In the genomic region with DNA sequence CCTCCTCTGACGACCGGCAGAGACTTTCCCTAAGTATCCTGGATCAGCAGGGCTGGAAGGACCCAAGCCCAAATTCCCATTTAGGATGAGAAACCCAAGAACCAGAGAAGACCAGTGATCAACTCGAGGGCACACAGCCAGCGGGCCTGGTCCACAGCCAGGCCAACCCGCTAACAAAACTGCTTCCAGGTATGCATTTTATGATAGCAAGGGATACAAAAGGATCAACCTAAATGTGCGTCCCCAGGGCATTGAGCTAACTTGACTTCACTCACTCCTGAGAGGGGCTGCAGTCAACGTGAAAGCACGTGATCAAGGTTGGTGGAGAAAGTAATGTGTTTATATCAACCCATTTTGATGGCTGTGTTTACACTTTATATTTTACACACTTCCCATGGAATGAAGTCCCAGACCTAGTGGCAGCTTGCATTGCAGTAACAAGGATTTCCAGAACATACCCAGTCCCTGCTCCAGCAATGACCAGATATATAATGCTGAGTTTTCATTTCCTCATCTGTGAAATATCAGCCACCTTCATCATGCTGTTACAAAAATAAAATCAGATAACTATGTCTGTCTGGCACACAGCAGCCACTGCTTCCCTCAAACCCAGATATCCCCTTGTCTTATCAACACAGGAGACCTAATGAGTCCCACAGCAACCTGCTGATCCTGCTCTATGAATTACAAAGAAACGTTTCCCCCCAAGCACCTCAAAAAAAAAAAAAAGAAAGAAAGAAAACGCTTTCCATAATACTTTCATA, we compare ENCODE assay signal across 1 cellular context.
A peak's percentile ranks its signal among the peaks of the same experiment; 100 is the strongest.
TF ChIP-seq lines count a peak whose summit lies in the region.

No MANE protein-coding gene starts in this region.

TF ChIP-seq in K562, 482 proteins besides CTCF, POLR2A, EP300 and RAD21 (continued from another document and continues in another):
- TF ChIP-seq, protein P1, sequence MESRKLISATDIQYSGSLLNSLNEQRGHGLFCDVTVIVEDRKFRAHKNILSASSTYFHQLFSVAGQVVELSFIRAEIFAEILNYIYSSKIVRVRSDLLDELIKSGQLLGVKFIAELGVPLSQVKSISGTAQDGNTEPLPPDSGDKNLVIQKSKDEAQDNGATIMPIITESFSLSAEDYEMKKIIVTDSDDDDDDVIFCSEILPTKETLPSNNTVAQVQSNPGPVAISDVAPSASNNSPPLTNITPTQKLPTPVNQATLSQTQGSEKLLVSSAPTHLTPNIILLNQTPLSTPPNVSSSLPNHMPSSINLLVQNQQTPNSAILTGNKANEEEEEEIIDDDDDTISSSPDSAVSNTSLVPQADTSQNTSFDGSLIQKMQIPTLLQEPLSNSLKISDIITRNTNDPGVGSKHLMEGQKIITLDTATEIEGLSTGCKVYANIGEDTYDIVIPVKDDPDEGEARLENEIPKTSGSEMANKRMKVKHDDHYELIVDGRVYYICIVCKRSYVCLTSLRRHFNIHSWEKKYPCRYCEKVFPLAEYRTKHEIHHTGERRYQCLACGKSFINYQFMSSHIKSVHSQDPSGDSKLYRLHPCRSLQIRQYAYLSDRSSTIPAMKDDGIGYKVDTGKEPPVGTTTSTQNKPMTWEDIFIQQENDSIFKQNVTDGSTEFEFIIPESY (CRISPR knock-in tag; IDR thresholded peaks at IDR 0.05): peak; percentile 96
- TF ChIP-seq, protein P2, sequence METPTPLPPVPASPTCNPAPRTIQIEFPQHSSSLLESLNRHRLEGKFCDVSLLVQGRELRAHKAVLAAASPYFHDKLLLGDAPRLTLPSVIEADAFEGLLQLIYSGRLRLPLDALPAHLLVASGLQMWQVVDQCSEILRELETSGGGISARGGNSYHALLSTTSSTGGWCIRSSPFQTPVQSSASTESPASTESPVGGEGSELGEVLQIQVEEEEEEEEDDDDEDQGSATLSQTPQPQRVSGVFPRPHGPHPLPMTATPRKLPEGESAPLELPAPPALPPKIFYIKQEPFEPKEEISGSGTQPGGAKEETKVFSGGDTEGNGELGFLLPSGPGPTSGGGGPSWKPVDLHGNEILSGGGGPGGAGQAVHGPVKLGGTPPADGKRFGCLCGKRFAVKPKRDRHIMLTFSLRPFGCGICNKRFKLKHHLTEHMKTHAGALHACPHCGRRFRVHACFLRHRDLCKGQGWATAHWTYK (CRISPR knock-in tag; IDR thresholded peaks at IDR 0.05): 0 out of 2 replicates have a peak, but pooled peaks have one; percentile 50
- TF ChIP-seq RBM25 (IDR thresholded peaks at IDR 0.05; ENCODE audit: low read depth, low read length, severe bottlenecking) (peak; percentile 7), FOXP1 (CRISPR knock-in tag; IDR thresholded peaks at IDR 0.05) (peak; percentile 34; the same call in 1 of the 2 replicates), BRD9 (IDR thresholded peaks at IDR 0.05; ENCODE audit: low read depth, partially characterized antibody) (no peak), ELF1 (tag; IDR thresholded peaks at IDR 0.05) (peak; percentile 30; the same call in 1 of the 2 replicates), MTA2 (IDR thresholded peaks at IDR 0.05; ENCODE audit: low read depth) (no peak), SMARCE1 (IDR thresholded peaks at IDR 0.05) (peak; percentile 68; the same call in 1 of the 2 replicates), FOXM1 (IDR thresholded peaks at IDR 0.05; ENCODE audit: low read depth) (0 out of 2 replicates have a peak, but pooled peaks have one; percentile 27), FOXM1 (CRISPR knock-in tag; IDR thresholded peaks at IDR 0.05; ENCODE audit: low read depth) (no peak), JUND (IDR thresholded peaks at IDR 0.05; ENCODE audit: borderline replicate concordance, low read depth, low read length) (peak; percentile 16; the same call in 1 of the 2 replicates), JUND (tag; IDR thresholded peaks at IDR 0.05; ENCODE audit: borderline replicate concordance, low read depth, low read length) (no peak; the same call in 2 of the 3 replicates), ZNF766 (CRISPR knock-in tag; conservative IDR thresholded peaks at IDR 0.05) (peak; percentile 59), ADNP (tag; IDR thresholded peaks at IDR 0.05) (peak; percentile 39; the same call in 1 of the 2 replicates), CBFA2T2 (conservative IDR thresholded peaks at IDR 0.05) (peak; percentile 48), CXXC5 (CRISPR knock-in tag; IDR thresholded peaks at IDR 0.05) (peak; percentile 15), DPF2 (IDR thresholded peaks at IDR 0.05) (peak; percentile 58), GTF2F1 (IDR thresholded peaks at IDR 0.05; ENCODE audit: low read depth, low read length) (no peak), RCOR1 (IDR thresholded peaks at IDR 0.05; ENCODE audit: borderline replicate concordance in 1 of 2, low read depth in 2 of 2, low read length in 2 of 2) (peak in 1 of 2 experiments; percentile 14; a peak in 1 of 4 replicates), FOXK2 (conservative IDR thresholded peaks at IDR 0.05 in 1 of 2, IDR thresholded peaks at IDR 0.05 in 1 of 2; ENCODE audit: low read depth in 2 of 2) (no peak), POLR3A (IDR thresholded peaks at IDR 0.05; ENCODE audit: borderline replicate concordance, extremely low read depth, insufficient read depth, insufficient read length) (no peak), SMARCB1 (IDR thresholded peaks at IDR 0.05; ENCODE audit: insufficient read length, low read depth) (peak; percentile 49), ZNF584 (CRISPR knock-in tag; IDR thresholded peaks at IDR 0.05; ENCODE audit: low read depth) (peak; percentile 40; the same call in 1 of the 2 replicates), ZNF165 (CRISPR knock-in tag; IDR thresholded peaks at IDR 0.05; ENCODE audit: borderline replicate concordance) (no peak), C11orf30 (IDR thresholded peaks at IDR 0.05; ENCODE audit: low read depth) (peak; percentile 91), TAL1 (IDR thresholded peaks at IDR 0.05) (peak; percentile 69; the same call in 1 of the 2 replicates), ARNT (IDR thresholded peaks at IDR 0.05) (0 out of 4 replicates have a peak, but pooled peaks of 1 of the 2 experiments have one; percentile 27), TEAD4 (IDR thresholded peaks at IDR 0.05; ENCODE audit: low read length) (peak; percentile 74), TEAD4 (CRISPR knock-in tag; IDR thresholded peaks at IDR 0.05; ENCODE audit: borderline replicate concordance) (no peak), MAFF (IDR thresholded peaks at IDR 0.05; ENCODE audit: low read length) (peak; percentile 55; the same call in 1 of the 2 replicates), L3MBTL2 (IDR thresholded peaks at IDR 0.05) (peak; percentile 51), BRCA1 (IDR thresholded peaks at IDR 0.05) (no peak), BRCA1 (CRISPR knock-in tag; IDR thresholded peaks at IDR 0.05) (no peak), TCF3 (CRISPR knock-in tag; IDR thresholded peaks at IDR 0.05) (peak; percentile 47), NFXL1 (CRISPR knock-in tag; IDR thresholded peaks at IDR 0.05) (no peak), SP2 (IDR thresholded peaks at IDR 0.05; ENCODE audit: extremely low read depth, low read depth, low read length, poor library complexity, severe bottlenecking) (no peak), NR2C1 (IDR thresholded peaks at IDR 0.05) (no peak), NR2C1 (tag; IDR thresholded peaks at IDR 0.05) (0 out of 2 replicates have a peak, but pooled peaks have one; percentile 10), SMARCA4 (IDR thresholded peaks at IDR 0.05) (peak; percentile 54; the same call in 1 of the 2 replicates)
- TF ChIP-seq, protein P3, sequence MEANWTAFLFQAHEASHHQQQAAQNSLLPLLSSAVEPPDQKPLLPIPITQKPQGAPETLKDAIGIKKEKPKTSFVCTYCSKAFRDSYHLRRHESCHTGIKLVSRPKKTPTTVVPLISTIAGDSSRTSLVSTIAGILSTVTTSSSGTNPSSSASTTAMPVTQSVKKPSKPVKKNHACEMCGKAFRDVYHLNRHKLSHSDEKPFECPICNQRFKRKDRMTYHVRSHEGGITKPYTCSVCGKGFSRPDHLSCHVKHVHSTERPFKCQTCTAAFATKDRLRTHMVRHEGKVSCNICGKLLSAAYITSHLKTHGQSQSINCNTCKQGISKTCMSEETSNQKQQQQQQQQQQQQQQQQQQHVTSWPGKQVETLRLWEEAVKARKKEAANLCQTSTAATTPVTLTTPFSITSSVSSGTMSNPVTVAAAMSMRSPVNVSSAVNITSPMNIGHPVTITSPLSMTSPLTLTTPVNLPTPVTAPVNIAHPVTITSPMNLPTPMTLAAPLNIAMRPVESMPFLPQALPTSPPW (CRISPR knock-in tag; IDR thresholded peaks at IDR 0.05): 0 out of 2 replicates have a peak, but pooled peaks have one; percentile 18
- TF ChIP-seq, protein P4, sequence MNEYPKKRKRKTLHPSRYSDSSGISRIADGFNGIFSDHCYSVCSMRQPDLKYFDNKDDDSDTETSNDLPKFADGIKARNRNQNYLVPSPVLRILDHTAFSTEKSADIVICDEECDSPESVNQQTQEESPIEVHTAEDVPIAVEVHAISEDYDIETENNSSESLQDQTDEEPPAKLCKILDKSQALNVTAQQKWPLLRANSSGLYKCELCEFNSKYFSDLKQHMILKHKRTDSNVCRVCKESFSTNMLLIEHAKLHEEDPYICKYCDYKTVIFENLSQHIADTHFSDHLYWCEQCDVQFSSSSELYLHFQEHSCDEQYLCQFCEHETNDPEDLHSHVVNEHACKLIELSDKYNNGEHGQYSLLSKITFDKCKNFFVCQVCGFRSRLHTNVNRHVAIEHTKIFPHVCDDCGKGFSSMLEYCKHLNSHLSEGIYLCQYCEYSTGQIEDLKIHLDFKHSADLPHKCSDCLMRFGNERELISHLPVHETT (CRISPR knock-in tag; conservative IDR thresholded peaks at IDR 0.05 in 1 of 2, IDR thresholded peaks at IDR 0.05 in 1 of 2): 0 out of 4 replicates have a peak, but pooled peaks of 1 of the 2 experiments have one; percentile 26
- TF ChIP-seq, protein P5, sequence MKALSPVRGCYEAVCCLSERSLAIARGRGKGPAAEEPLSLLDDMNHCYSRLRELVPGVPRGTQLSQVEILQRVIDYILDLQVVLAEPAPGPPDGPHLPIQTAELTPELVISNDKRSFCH (CRISPR knock-in tag; IDR thresholded peaks at IDR 0.05): no peak
- TF ChIP-seq, protein P5 (tag; IDR thresholded peaks at IDR 0.05): 0 out of 2 replicates have a peak, but pooled peaks have one; percentile 15
- TF ChIP-seq, protein P6, sequence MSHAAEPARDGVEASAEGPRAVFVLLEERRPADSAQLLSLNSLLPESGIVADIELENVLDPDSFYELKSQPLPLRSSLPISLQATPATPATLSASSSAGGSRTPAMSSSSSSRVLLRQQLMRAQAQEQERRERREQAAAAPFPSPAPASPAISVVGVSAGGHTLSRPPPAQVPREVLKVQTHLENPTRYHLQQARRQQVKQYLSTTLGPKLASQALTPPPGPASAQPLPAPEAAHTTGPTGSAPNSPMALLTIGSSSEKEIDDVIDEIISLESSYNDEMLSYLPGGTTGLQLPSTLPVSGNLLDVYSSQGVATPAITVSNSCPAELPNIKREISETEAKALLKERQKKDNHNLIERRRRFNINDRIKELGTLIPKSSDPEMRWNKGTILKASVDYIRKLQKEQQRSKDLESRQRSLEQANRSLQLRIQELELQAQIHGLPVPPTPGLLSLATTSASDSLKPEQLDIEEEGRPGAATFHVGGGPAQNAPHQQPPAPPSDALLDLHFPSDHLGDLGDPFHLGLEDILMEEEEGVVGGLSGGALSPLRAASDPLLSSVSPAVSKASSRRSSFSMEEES (CRISPR knock-in tag; IDR thresholded peaks at IDR 0.05): peak; percentile 90
- TF ChIP-seq, protein P7, sequence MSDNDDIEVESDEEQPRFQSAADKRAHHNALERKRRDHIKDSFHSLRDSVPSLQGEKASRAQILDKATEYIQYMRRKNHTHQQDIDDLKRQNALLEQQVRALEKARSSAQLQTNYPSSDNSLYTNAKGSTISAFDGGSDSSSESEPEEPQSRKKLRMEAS (CRISPR knock-in tag; IDR thresholded peaks at IDR 0.05): 0 out of 2 replicates have a peak, but pooled peaks have one; percentile 10
